Comparison of ENCODE assay signal across 14 cellular contexts in the genomic region with DNA sequence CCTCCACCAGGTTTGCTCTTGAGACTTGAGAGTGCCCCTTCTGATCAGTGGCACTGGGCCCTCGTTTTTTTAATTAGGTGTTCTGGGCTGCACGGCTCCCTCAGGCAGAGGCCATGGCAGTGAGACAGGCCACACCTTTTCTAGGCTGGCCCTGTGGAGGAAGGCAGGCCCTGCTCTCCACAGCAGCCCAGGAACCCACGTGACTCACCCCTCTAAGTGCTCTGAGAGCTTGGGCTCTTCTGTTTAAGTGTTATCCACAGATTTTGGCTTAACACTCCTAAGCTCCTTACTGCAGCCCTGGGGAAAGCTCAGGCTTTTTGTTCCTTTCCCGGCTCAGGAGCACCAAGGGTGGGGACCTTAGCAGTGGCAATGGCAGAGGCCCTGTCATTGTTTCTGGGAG.
"Had no signal": no experiment of that assay in that cellular context is flagged by ENCODE, and none has a peak within 500 bp of the region (broad histone marks: within the 10 kb centered on the region; RNA-seq: fewer than 3 reads in every experiment).

No MANE protein-coding gene starts in this region.

- H3K36me3 Mint-ChIP-seq: naive thymus-derived CD4-positive, alpha-beta T cell had no signal

- H3K27ac Mint-ChIP-seq: naive thymus-derived CD4-positive, alpha-beta T cell; nephron progenitor cell had no signal

- H3K27ac ChIP-seq: heart left ventricle, psoas muscle, spleen had no signal

- H3K27me3 Mint-ChIP-seq: naive thymus-derived CD4-positive, alpha-beta T cell had no signal

- H3K27me3 ChIP-seq: heart left ventricle, spleen had no signal

- H3K9me3 ChIP-seq: psoas muscle had no signal

- DNase-seq: effector memory CD4-positive, alpha-beta T cell; heart left ventricle; hippocampal formation; naive thymus-derived CD4-positive, alpha-beta T cell; nephron progenitor cell; psoas muscle; retina; spleen; stimulated activated CD4-positive, alpha-beta T cell treated with anti-CD3 and anti-CD28 coated beads, Interleukin-15, amount 100 ng/mL, for 24 hours; stimulated activated CD4-positive, alpha-beta T cell treated with anti-CD3 and anti-CD28 coated beads, Interleukin-2, amount 100 ng/mL, for 24 hours; stimulated activated naive CD4-positive, alpha-beta T cell; trophoblast cell had no signal

- H3K4me3 ChIP-seq: heart left ventricle, psoas muscle, spleen had no signal

- H3K4me1 ChIP-seq: heart left ventricle, psoas muscle, spleen had no signal

- H3K4me3 Mint-ChIP-seq: naive thymus-derived CD4-positive, alpha-beta T cell; nephron progenitor cell had no signal

- ATAC-seq: esophagus mucosa; naive thymus-derived CD4-positive, alpha-beta T cell; psoas muscle; sciatic nerve had no signal

- H3K4me1 Mint-ChIP-seq: nephron progenitor cell had no signal
